ENCODE assay signal across 18 cellular contexts in genomic region chr1:17655169-17655568, GRCh38.
DNase-seq lines count a peak whose midpoint lies in the region; ATAC-seq and TF ChIP-seq lines count a peak whose summit lies in the region.
"Had no signal": no experiment of that assay in that cellular context is flagged by ENCODE, and none has a peak within 500 bp of the region (broad histone marks: within the 10 kb centered on the region; RNA-seq: fewer than 3 reads in every experiment).

No MANE protein-coding gene starts in this region.

- H3K27me3 ChIP-seq in BLaER1 treated with 17β-estradiol and CSF1 and Interleukin-3, amounts not matched to agents 10 nM and 100 nM: no peaks in the 10 kb centered on the region
- H3K27me3 ChIP-seq in GM23248 (replicated peaks; ENCODE audit: insufficient read depth): no peaks in the 10 kb centered on the region
- H3K27me3 ChIP-seq in IMR-90 (ENCODE audit: control insufficient read depth, insufficient read depth, low read length): no peaks in the 10 kb centered on the region
- H3K27me3 ChIP-seq in H9 (ENCODE audit: insufficient read depth, low read length): no peaks in the 10 kb centered on the region

- H3K9me3 ChIP-seq in BLaER1 treated with 17β-estradiol and CSF1 and Interleukin-3, amounts not matched to agents 10 nM and 100 nM (replicated peaks in 1 of 11): no peaks in the 10 kb centered on the region
- H3K9me3 ChIP-seq in GM23248 (ENCODE audit: low read depth) (no peaks in the 10 kb centered on the region), IMR-90 (ENCODE audit: control insufficient read depth, insufficient read depth, low read length) (no peaks in the 10 kb centered on the region), H9 (ENCODE audit: control insufficient read depth, low read depth, low read length) (no peaks in the 10 kb centered on the region)
- H3K9me3 ChIP-seq: Caco-2 had no signal

- H3K36me3 Mint-ChIP-seq in dendritic cell treated with granulocyte-macrophage colony-stimulating factor and Interleukin-4, amounts not matched to agents 40 ng/mL and 50 ng/mL, for 4 days (ENCODE audit: low read depth): peaks cover 100% of the 10 kb centered on the region
- peaks cover 14 to 44% (median 29%) of the 10 kb centered on the region in 3 experiments for H3K36me3 Mint-ChIP-seq in H9 (ENCODE audit: insufficient read depth in 1 of 3, low read depth in 3 of 3)
- H3K36me3 Mint-ChIP-seq: CD4-positive, CD25-positive, alpha-beta regulatory T cell; CD8-positive, alpha-beta T cell had no signal

- peak overlapping the region in 6 of 11 experiments; percentile 6 to 65 (median 50); a peak in 4 of 22 replicates for H3K4me2 ChIP-seq in BLaER1 treated with 17β-estradiol and CSF1 and Interleukin-3, amounts not matched to agents 10 nM and 100 nM
- H3K4me2 ChIP-seq in GM23248 (ENCODE audit: unreplicated experiment) (no peak overlapping the region), IMR-90 (ENCODE audit: low read depth, low read length) (no peak overlapping the region), H9 (ENCODE audit: insufficient read depth, insufficient read length, low read length) (no peak overlapping the region)

- H3K9me3 Mint-ChIP-seq in dendritic cell treated with granulocyte-macrophage colony-stimulating factor and Interleukin-4, amounts not matched to agents 40 ng/mL and 50 ng/mL, for 4 days: no peaks in the 10 kb centered on the region
- no peaks in the 10 kb centered on the region; a peak in 2 of 5 replicates for H3K9me3 Mint-ChIP-seq in H9
- H3K9me3 Mint-ChIP-seq: CD4-positive, CD25-positive, alpha-beta regulatory T cell; CD8-positive, alpha-beta T cell had no signal

- H3K4me3 Mint-ChIP-seq in dendritic cell treated with granulocyte-macrophage colony-stimulating factor and Interleukin-4, amounts not matched to agents 40 ng/mL and 50 ng/mL, for 4 days: no peak overlapping the region
- no peak overlapping the region for H3K4me3 Mint-ChIP-seq in H9
- H3K4me3 Mint-ChIP-seq: CD4-positive, CD25-positive, alpha-beta regulatory T cell; CD8-positive, alpha-beta T cell had no signal

- intact Hi-C loops in IMR-90 (cut with micrococcal nuclease): loop anchor here (2.0 kb wide), 1 partner anchor 926 kb away; no protein-coding TSS in a partner anchor
- intact Hi-C loops in dendritic cell treated with granulocyte-macrophage colony-stimulating factor and Interleukin-4, amounts not matched to agents 40 ng/mL and 50 ng/mL, for 4 days (cut with micrococcal nuclease): loop anchor here (5.0 kb wide), 1 partner anchor 172 kb away; no protein-coding TSS in a partner anchor

- no TSS peak for BruUV-seq in IMR-90 (replicated peaks; lab: Mats Ljungman, UMichigan)

- no peak for ATAC-seq in IMR-90 (ENCODE audit: low read depth)
- ATAC-seq in GM19455 (IDR thresholded peaks at IDR 0.05; ENCODE audit: unreplicated experiment): no peak
- ATAC-seq: CD8-positive, alpha-beta T cell; GM12878; HCT116 had no signal

- H3F3A ChIP-seq in GM23248 (ENCODE audit: insufficient read depth): no peaks in the 10 kb centered on the region

- no peak overlapping the region for H2AFZ ChIP-seq in GM23248
- H2AFZ ChIP-seq in IMR-90 (replicated peaks; ENCODE audit: low read length, poor library complexity): no peak overlapping the region
- no peak overlapping the region for H2AFZ ChIP-seq in H9 (ENCODE audit: low read length)

- H3K4me3 ChIP-seq in BLaER1 treated with 17β-estradiol and CSF1 and Interleukin-3, amounts not matched to agents 10 nM and 100 nM: no peak overlapping the region
- no peak overlapping the region for H3K4me3 ChIP-seq in GM23248
- H3K4me3 ChIP-seq in IMR-90 (ENCODE audit: insufficient read depth, low read depth, low read length): no peak overlapping the region
- no peak overlapping the region for H3K4me3 ChIP-seq in coronary artery
- H3K4me3 ChIP-seq: GM12878 had no signal

- no peaks in the 10 kb centered on the region for H3K27me3 Mint-ChIP-seq in dendritic cell treated with granulocyte-macrophage colony-stimulating factor and Interleukin-4, amounts not matched to agents 40 ng/mL and 50 ng/mL, for 4 days
- H3K27me3 Mint-ChIP-seq in H9 (ENCODE audit: low read depth): no peaks in the 10 kb centered on the region
- H3K27me3 Mint-ChIP-seq: CD4-positive, CD25-positive, alpha-beta regulatory T cell had no signal

- H3K36me3 ChIP-seq in BLaER1 treated with 17β-estradiol and CSF1 and Interleukin-3, amounts not matched to agents 10 nM and 100 nM: peaks cover 10 to 100% (median 91%) of the 10 kb centered on the region in 11 experiments; a peak in 21 of 22 replicates
- H3K36me3 ChIP-seq in GM23248 (ENCODE audit: low read depth) (no peaks in the 10 kb centered on the region), IMR-90 (ENCODE audit: control insufficient read depth, insufficient read depth, low read length) (peaks cover 19% of the 10 kb centered on the region)

- H2BK5ac ChIP-seq in IMR-90 (ENCODE audit: low read depth, low read length, poor library complexity, severe bottlenecking): peak overlapping the region; percentile 66
- no peak overlapping the region for H2BK5ac ChIP-seq in H9 (ENCODE audit: insufficient read length, low read length)

- H3K56ac ChIP-seq in IMR-90 (ENCODE audit: extremely low read depth, insufficient read depth, low read length) (no peak overlapping the region), H9 (ENCODE audit: insufficient read length, low read depth, low read length) (no peak overlapping the region)

- H3K79me2 ChIP-seq in GM23248 (ENCODE audit: insufficient read depth) (no peaks in the 10 kb centered on the region), H9 (ENCODE audit: insufficient read depth, low read length) (no peaks in the 10 kb centered on the region)

- H2AK5ac ChIP-seq in IMR-90 (ENCODE audit: low read depth, low read length) (no peak overlapping the region), H9 (ENCODE audit: insufficient read length, low read length) (no peak overlapping the region)

- dilution Hi-C loops in IMR-90 (cut with HindIII; ENCODE audit: low sequenced_read_pairs, unreplicated experiment): no loop called here

- peaks cover 0 to 100% (median 50%) of the 10 kb centered on the region in 10 experiments; a peak in 14 of 20 replicates for H3K4me1 ChIP-seq in BLaER1 treated with 17β-estradiol and CSF1 and Interleukin-3, amounts not matched to agents 10 nM and 100 nM
- H3K4me1 ChIP-seq in GM23248 (ENCODE audit: insufficient read depth): no peaks in the 10 kb centered on the region
- H3K4me1 ChIP-seq in IMR-90 (ENCODE audit: control insufficient read depth, insufficient read depth, low read length): no peaks in the 10 kb centered on the region
- H3K4me1 ChIP-seq in H9 (ENCODE audit: insufficient read depth, low read length): no peaks in the 10 kb centered on the region
- H3K4me1 ChIP-seq: Caco-2 had no signal

- DNase-seq in GM23248: no peak
- DNase-seq in IMR-90: no peak
- no peak for DNase-seq in coronary artery (ENCODE audit: low spot score)
- DNase-seq in H9: no peak
- DNase-seq in NCI-H526 (lab: John Stamatoyannopoulos, UW): no peak
- DNase-seq: Caco-2; CD4-positive, CD25-positive, alpha-beta regulatory T cell; DMS153; EL; GDM1; H7 had no signal

- CTCF ChIA-PET in IMR-90 (lab: Yijun Ruan, JAX): no interaction called here

- in situ Hi-C loops in GM23248 (cut with MboI) (loop anchor here (25.0 kb wide), 1 partner anchor 932 kb away; no protein-coding TSS in a partner anchor), IMR-90 (cut with MboI; ENCODE audit: low sequenced_read_pairs) (loop anchor here (5.0 to 10.0 kb wide), 2 partner anchors 447 to 920 kb away; no protein-coding TSS in a partner anchor)

- no peak overlapping the region for H4K91ac ChIP-seq in IMR-90 (ENCODE audit: insufficient read depth, low read depth, low read length)
- no peak overlapping the region for H4K91ac ChIP-seq in H9 (ENCODE audit: insufficient read length, low read depth, low read length)

- H3K9me2 ChIP-seq in GM23248 (ENCODE audit: insufficient read depth): no peaks in the 10 kb centered on the region

- TF ChIP-seq CTCF in IMR-90 (conservative IDR thresholded peaks at IDR 0.05; ENCODE audit: low read depth, low read length) (no peak), coronary artery (IDR thresholded peaks at IDR 0.05) (no peak), H9 (conservative IDR thresholded peaks at IDR 0.05) (no peak)

- peaks cover 69% of the 10 kb centered on the region for H3K4me1 Mint-ChIP-seq in dendritic cell treated with granulocyte-macrophage colony-stimulating factor and Interleukin-4, amounts not matched to agents 40 ng/mL and 50 ng/mL, for 4 days (ENCODE audit: low read depth)
- H3K4me1 Mint-ChIP-seq in H9: peaks cover 0 to 5% of the 10 kb centered on the region in 2 experiments; a peak in 2 of 4 replicates
- H3K4me1 Mint-ChIP-seq: CD4-positive, CD25-positive, alpha-beta regulatory T cell had no signal

- no peak overlapping the region for H2BK120ac ChIP-seq in IMR-90 (ENCODE audit: low read depth, low read length)
- no peak overlapping the region for H2BK120ac ChIP-seq in H9 (ENCODE audit: low read depth, low read length, poor library complexity, severe bottlenecking)

- POLR2A ChIA-PET in IMR-90 (lab: Charles Lee; ENCODE audit: unreplicated experiment): no interaction called here

- H3K23ac ChIP-seq in IMR-90 (ENCODE audit: low read depth, low read length) (no peak overlapping the region), H9 (ENCODE audit: insufficient read length, low read depth, low read length) (no peak overlapping the region)

- no peak overlapping the region for H4K5ac ChIP-seq in IMR-90 (ENCODE audit: low read depth, low read length)
- H4K5ac ChIP-seq in H9 (ENCODE audit: insufficient read length, low read depth, low read length): no peak overlapping the region

- no peak for TF ChIP-seq POLR2A in IMR-90 (IDR thresholded peaks at IDR 0.05; ENCODE audit: low read depth, low read length)

- H3K9ac ChIP-seq in BLaER1 treated with 17β-estradiol and CSF1 and Interleukin-3, amounts not matched to agents 10 nM and 100 nM: peak overlapping the region in 4 of 11 experiments; percentile 13 to 52 (median 20); a peak in 1 of 22 replicates
- H3K9ac ChIP-seq in GM23248 (0 out of 2 replicates have a peak overlapping the region, but pooled peaks have one; percentile 21), IMR-90 (ENCODE audit: low read depth, low read length) (no peak overlapping the region), H9 (ENCODE audit: extremely low read depth, insufficient read length, low read length) (no peak overlapping the region)

- H2BK20ac ChIP-seq in IMR-90 (ENCODE audit: low read depth, low read length) (no peak overlapping the region), H9 (ENCODE audit: low read depth, low read length, poor library complexity, severe bottlenecking) (no peak overlapping the region)

- H2BK12ac ChIP-seq in H9 (ENCODE audit: insufficient read length, low read depth, low read length): no peak overlapping the region

- H3K4ac ChIP-seq in IMR-90 (ENCODE audit: low read depth, low read length) (no peak overlapping the region), H9 (ENCODE audit: low read depth, low read length) (no peak overlapping the region)

- H3K27ac ChIP-seq in BLaER1 treated with 17β-estradiol and CSF1 and Interleukin-3, amounts not matched to agents 10 nM and 100 nM: peak overlapping the region in 4 of 11 experiments; percentile 57 to 69 (median 64); a peak in 6 of 22 replicates
- H3K27ac ChIP-seq in GM23248: no peak overlapping the region
- H3K27ac ChIP-seq in IMR-90 (ENCODE audit: insufficient read depth, low read length): no peak overlapping the region
- peak overlapping the region in 1 of 2 donors; percentile 74 for H3K27ac ChIP-seq in coronary artery
- no peak overlapping the region for H3K27ac ChIP-seq in H9 (ENCODE audit: insufficient read length, low read depth, low read length)
- H3K27ac ChIP-seq: C4-2B had no signal

- WGBS in GM23248 (ENCODE audit: low coverage in 1 of 2, low lambda C conversion rate in 2 of 2, missing lambda C conversion rate in 2 of 2), 2 experiments: 91 to 95% methylated on average over 1 of the region's 1 CpG
- no CpG with 5 or more reads among the region's 1 CpG for WGBS in IMR-90 (ENCODE audit: extremely low coverage in 2 of 2, insufficient read length in 1 of 2), 2 experiments
- WGBS in H9 (ENCODE audit: extremely low coverage, insufficient read length, low lambda C conversion rate): no CpG with 5 or more reads among the region's 1 CpG

- peaks cover 0 to 96% (median 0%) of the 10 kb centered on the region in 11 experiments; a peak in 5 of 22 replicates for H4K20me1 ChIP-seq in BLaER1 treated with 17β-estradiol and CSF1 and Interleukin-3, amounts not matched to agents 10 nM and 100 nM
- no peaks in the 10 kb centered on the region for H4K20me1 ChIP-seq in GM23248 (ENCODE audit: insufficient read depth)
- no peaks in the 10 kb centered on the region; the same call in 1 of the 2 replicates for H4K20me1 ChIP-seq in IMR-90 (ENCODE audit: insufficient read depth, low read length)
- no peaks in the 10 kb centered on the region for H4K20me1 ChIP-seq in H9 (ENCODE audit: control insufficient read depth, insufficient read depth, insufficient read length)

- no peaks in the 10 kb centered on the region for H3K23me2 ChIP-seq in H9 (ENCODE audit: insufficient read length, low read depth, low read length, poor library complexity, severe bottlenecking)

- H3K79me1 ChIP-seq in IMR-90 (ENCODE audit: low read depth in 1 of 2, low read length in 2 of 2) (no peaks in the 10 kb centered on the region), H9 (ENCODE audit: insufficient read depth, low read depth, low read length, poor library complexity, severe bottlenecking) (no peaks in the 10 kb centered on the region)

- H4K8ac ChIP-seq in IMR-90 (ENCODE audit: low read depth in 2 of 2, low read length in 2 of 2): no peak overlapping the region
- H4K8ac ChIP-seq in H9 (replicated peaks; ENCODE audit: insufficient read length, low read depth, low read length): no peak overlapping the region

- no peak overlapping the region for H3T11ph ChIP-seq in H9 (ENCODE audit: low read length)

- H2AK9ac ChIP-seq in IMR-90 (replicated peaks; ENCODE audit: low read depth, low read length, poor library complexity): no peak overlapping the region

- peak overlapping the region; percentile 64 for H3K27ac Mint-ChIP-seq in dendritic cell treated with granulocyte-macrophage colony-stimulating factor and Interleukin-4, amounts not matched to agents 40 ng/mL and 50 ng/mL, for 4 days
- H3K27ac Mint-ChIP-seq in H9: no peak overlapping the region; a peak in 1 of 7 replicates
- H3K27ac Mint-ChIP-seq: CD4-positive, CD25-positive, alpha-beta regulatory T cell; CD8-positive, alpha-beta T cell had no signal

- H3K14ac ChIP-seq in IMR-90 (replicated peaks; ENCODE audit: low read depth, low read length) (no peak overlapping the region), H9 (ENCODE audit: insufficient read depth, low read length) (no peak overlapping the region)

- H2BK15ac ChIP-seq in IMR-90 (ENCODE audit: low read depth, low read length) (no peak overlapping the region), H9 (ENCODE audit: low read depth, low read length) (no peak overlapping the region)

- H3K18ac ChIP-seq in IMR-90 (ENCODE audit: low read depth, low read length): no peak overlapping the region
- H3K18ac ChIP-seq in H9 (ENCODE audit: insufficient read length, low read depth, low read length): no peak overlapping the region

- H3K9me1 ChIP-seq in IMR-90 (ENCODE audit: insufficient read depth, low read length): no peaks in the 10 kb centered on the region

- no peak for TF ChIP-seq RAD21 in IMR-90 (IDR thresholded peaks at IDR 0.05; ENCODE audit: low read length)

Comparison
In these comparisons a context has a peak if more than half of its experiments do, and no peak if none do; other contexts are left out.
1. H3K4me2 ChIP-seq: peak in BLaER1 treated with 17β-estradiol and CSF1 and Interleukin-3, amounts not matched to agents 10 nM and 100 nM (6 of 11); none in GM23248 (single experiment), IMR-90 (single experiment) and H9 (single experiment).